Comparison of ENCODE assay signal across 27 cellular contexts in genomic region chr10:28674782-28675181, GRCh38.
"Had no signal": no experiment of that assay in that cellular context is flagged by ENCODE, and none has a peak within 500 bp of the region (broad histone marks: within the 10 kb centered on the region; RNA-seq: fewer than 3 reads in every experiment).

No MANE protein-coding gene starts in this region.

- H3K4me3 ChIP-seq: breast epithelium, Peyer's patch, SJSA1 had no signal

- H3K4me2 ChIP-seq: KMS-11 had no signal

- H3K9me3 ChIP-seq: breast epithelium had no signal

- H3K27me3 ChIP-seq: SJSA1 had no signal

- ATAC-seq: activated CD4-positive, alpha-beta T cell treated with anti-CD3 and anti-CD28 coated beads for 36 hours; activated CD8-positive, alpha-beta T cell treated with anti-CD3 and anti-CD28 coated beads for 36 hours; T-cell had no signal

- H3K36me3 ChIP-seq: breast epithelium, Peyer's patch had no signal

- H3K9ac ChIP-seq: KMS-11 had no signal

- DNase-seq: activated CD4-positive, alpha-beta T cell treated with anti-CD3 and anti-CD28 coated beads for 36 hours; activated CD4-positive, alpha-beta T cell treated with anti-CD3 and anti-CD28 coated beads, Interleukin-2, amount 50 U/mL, for 1 hour; activated CD8-positive, alpha-beta T cell treated with anti-CD3 and anti-CD28 coated beads for 36 hours; activated effector memory CD4-positive, alpha-beta T cell treated with Interleukin-2 at 50 U/mL for 16 hours; activated naive CD4-positive, alpha-beta T cell; activated T-cell treated with anti-CD3 and anti-CD28 coated beads, Interleukin-2, amount 50 U/mL, for 24 hours; aorta; MV-4-11; NCI-H1092 treated with DMSO at 0.1 percent for 48 hours; NCI-H1417 treated with DMSO at 0.1 percent for 48 hours; NCI-H1694; NCI-H2029; NCI-H2107; NCI-H2171 treated with DMSO at 0.1 percent for 48 hours; NCI-H226; NCI-H526; NCI-H774; NK-92 treated with Interleukin-12 subunit alpha and Interleukin-12 subunit beta, amount 100 ng/mL, for 24 hours; Peyer's patch; SHP77; T-cell; T-helper 2 cell; T1000 had no signal

- H3K27ac ChIP-seq: breast epithelium, KMS-11, Peyer's patch, RWPE1, SJSA1 had no signal
